In the genomic region with DNA sequence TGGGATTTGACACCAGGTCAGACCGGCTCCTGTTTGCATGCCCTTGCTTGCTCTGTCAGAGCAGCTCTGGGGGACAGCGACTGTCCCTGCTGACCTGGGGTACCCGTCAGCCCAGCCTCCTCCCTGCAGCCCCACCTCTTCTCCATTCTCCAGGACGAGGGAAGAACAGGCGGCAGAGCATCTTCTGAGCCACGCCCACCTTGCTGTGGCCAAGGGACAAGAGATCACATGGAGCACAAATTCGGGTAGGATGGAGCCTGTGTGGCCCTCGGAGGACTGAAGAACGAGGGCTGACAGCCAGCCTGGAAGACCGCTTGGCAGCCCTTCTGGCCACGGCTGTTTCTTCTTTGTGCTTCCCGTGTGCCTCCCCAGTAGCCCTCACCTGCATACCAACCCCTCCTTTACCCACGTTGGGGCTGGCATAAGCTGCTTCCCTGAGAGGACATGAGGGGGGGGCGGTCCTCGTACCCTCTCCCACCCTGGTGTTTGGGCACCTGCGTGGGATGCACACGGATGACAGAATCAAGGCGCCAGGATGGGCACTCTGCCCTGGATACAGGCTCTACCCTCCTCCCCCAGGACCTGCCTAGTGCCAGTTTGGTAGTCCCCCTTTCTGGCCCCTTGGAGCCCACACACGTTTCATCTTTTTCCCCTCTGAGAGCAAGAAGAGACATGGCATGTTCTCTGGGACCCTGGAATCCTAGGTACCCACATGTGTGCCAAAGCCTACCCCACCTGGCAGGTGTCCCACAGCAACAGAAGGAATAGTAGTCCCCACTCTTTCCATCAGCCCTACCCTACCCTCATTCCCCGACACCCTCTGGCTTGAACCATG, we compare ENCODE assay signal across 20 cellular contexts. TPM values are rescaled to one million over a fixed set of nuclear protein-coding genes. Genes with fewer than 3 reads are reported as not detected.
DNase-seq lines count a peak whose midpoint lies in the region; ATAC-seq, FAIRE-seq and TF ChIP-seq lines count a peak whose summit lies in the region.
"Had no signal": no experiment of that assay in that cellular context is flagged by ENCODE, and none has a peak within 500 bp of the region (broad histone marks: within the 10 kb centered on the region; RNA-seq: fewer than 3 reads in every experiment).

No MANE protein-coding gene starts in this region.

- intact Hi-C loops in left ventricle myocardium superior (cut with micrococcal nuclease) = no loop called here
- intact Hi-C loops in Right ventricle myocardium superior (cut with DNase I) = no loop called here
- intact Hi-C loops in kidney (cut with DNase I) = no loop called here
- intact Hi-C loops in psoas muscle (cut with DNase I) = no loop called here
- intact Hi-C loops in aorta (cut with DNase I) = loop anchor here in 1 of 2 donors (5.0 kb wide), 1 partner anchor 56 kb away; no protein-coding TSS in a partner anchor

- H3K36me3 ChIP-seq in kidney (ENCODE audit: control insufficient read depth in 1 of 2, insufficient read depth in 2 of 2, low read length in 2 of 2) = peaks cover 8 to 23% of the 10 kb centered on the region in 2 donors
- H3K36me3 ChIP-seq in psoas muscle (ENCODE audit: insufficient read depth in 1 of 2, low read depth in 1 of 2) = no peaks in the 10 kb centered on the region
- peaks cover 0 to 2% of the 10 kb centered on the region in 2 donors for H3K36me3 ChIP-seq in aorta (ENCODE audit: control insufficient read depth in 1 of 2, insufficient read depth in 2 of 2, low read length in 1 of 2)

- TF ChIP-seq CTCF in kidney (IDR thresholded peaks at IDR 0.05; ENCODE audit: borderline replicate concordance, extremely low read depth, insufficient read depth) (no peak), psoas muscle (IDR thresholded peaks at IDR 0.05) (no peak), GM13977 (IDR thresholded peaks at IDR 0.05; ENCODE audit: extremely low read depth, insufficient read depth, missing control alignments) (no peak)

- ATAC-seq in left ventricle myocardium superior (no peak), Right ventricle myocardium superior (ENCODE audit: poor library complexity) (no peak), psoas muscle (no peak), aorta (ENCODE audit: low FRiP score) (no peak)
- ATAC-seq: CD8-positive, alpha-beta T cell had no signal

- peak; percentile 21 for DNase-seq in left ventricle myocardium superior
- DNase-seq in Right ventricle myocardium superior = no peak
- peak; percentile 35 for DNase-seq in kidney
- DNase-seq in psoas muscle = peak; percentile 7 to 26
- DNase-seq in aorta = peak; percentile 32 to 70
- DNase-seq in MV-4-11 (lab: John Stamatoyannopoulos, UW) = no peak
- DNase-seq in GM13977 (ENCODE audit: low spot score) = no peak
- no peak for DNase-seq in activated CD4-positive, alpha-beta T cell treated with anti-CD3 and anti-CD28 coated beads for 4 hours
- DNase-seq: CD8-positive, alpha-beta T cell; COR-L47; DMS 273 treated with DMSO at 0.1 percent for 48 hours; DMS53; DND-41; EL; GOT3; H9 had no signal

- no peak overlapping the region for H3K9ac ChIP-seq in kidney (ENCODE audit: low read length in 2 of 2)
- H3K9ac ChIP-seq: BLaER1 treated with 17β-estradiol and CSF1 and Interleukin-3, amounts not matched to agents 10 nM and 100 nM had no signal

- H3K27ac ChIP-seq in kidney (ENCODE audit: low read depth in 2 of 2, low read length in 2 of 2) (no peak overlapping the region), psoas muscle (no peak overlapping the region), aorta (ENCODE audit: low read depth in 1 of 2, low read length in 2 of 2) (no peak overlapping the region)
- H3K27ac ChIP-seq: BLaER1 treated with 17β-estradiol and CSF1 and Interleukin-3, amounts not matched to agents 10 nM and 100 nM had no signal

- FAIRE-seq in kidney (lab: Jason Lieb, UNC) = no peak
- FAIRE-seq: G401.6, GM12891, GM18507 had no signal

- H3K27me3 ChIP-seq in psoas muscle (ENCODE audit: insufficient read depth in 3 of 3, low read length in 2 of 3) (no peaks in the 10 kb centered on the region), aorta (ENCODE audit: control insufficient read depth in 1 of 2, insufficient read depth in 2 of 2, low read length in 1 of 2) (no peaks in the 10 kb centered on the region)

- in situ Hi-C loops in GM13977 (cut with MboI; ENCODE audit: low pct_unique_long_range_greater_than_20kb, low sequenced_read_pairs, unreplicated experiment) = no loop called here

- WGBS in psoas muscle, 3 donors = 71 to 88% (median 73%) methylated on average over 20 of the region's 20 CpGs
- 85 to 88% methylated on average over 19 to 20 of the region's 20 CpGs for WGBS in aorta, 2 donors

- H3K9me3 ChIP-seq in kidney (ENCODE audit: control insufficient read depth in 1 of 2, low read length in 2 of 2) (no peaks in the 10 kb centered on the region), psoas muscle (no peaks in the 10 kb centered on the region), aorta (ENCODE audit: control insufficient read depth, low read length) (no peaks in the 10 kb centered on the region)
- H3K9me3 ChIP-seq: BLaER1 treated with 17β-estradiol and CSF1 and Interleukin-3, amounts not matched to agents 10 nM and 100 nM had no signal

- H3K4me3 ChIP-seq in kidney (ENCODE audit: low read length in 2 of 2) (no peak overlapping the region), psoas muscle (no peak overlapping the region), aorta (ENCODE audit: low read length in 2 of 2) (no peak overlapping the region)
- H3K4me3 ChIP-seq: BLaER1 treated with 17β-estradiol and CSF1 and Interleukin-3, amounts not matched to agents 10 nM and 100 nM had no signal

- H3K4me1 ChIP-seq in kidney (ENCODE audit: control insufficient read depth in 1 of 2, insufficient read depth in 1 of 2, low read depth in 1 of 2, low read length in 2 of 2) (peaks cover 0 to 2% of the 10 kb centered on the region in 2 donors), psoas muscle (no peaks in the 10 kb centered on the region), aorta (ENCODE audit: control insufficient read depth in 1 of 2, insufficient read depth in 2 of 2, low read length in 2 of 2) (no peaks in the 10 kb centered on the region)

RNA-seq across cellular contexts. Expression of gene CDK18, which starts 26.9 kb away (rescaled TPM):
- total RNA-seq in left ventricle myocardium superior = 209 TPM
- total RNA-seq in Right ventricle myocardium superior = 172 TPM
- 25.7 TPM for total RNA-seq in kidney
- 36.3 TPM for polyA plus RNA-seq in kidney (ENCODE audit: insufficient read depth, low read depth, low replicate concordance)
- total RNA-seq in psoas muscle = 10 to 100 TPM in 1 of 4 donors, 1 to 10 TPM in 3; 3.9 to 11.9 (median 6.0) TPM
- polyA plus RNA-seq in psoas muscle = 1 to 10 TPM; 1.5 to 2.1 (median 1.6) TPM
- 10 to 100 TPM; 47.1 to 80.7 TPM for total RNA-seq in aorta
- polyA plus RNA-seq in aorta = 10 to 100 TPM; 14.8 to 19.1 TPM

Comparison
In these comparisons a context has a peak if more than half of its experiments do, and no peak if none do; other contexts are left out.
1. DNase-seq: peak in left ventricle myocardium superior (single experiment), kidney (single experiment), psoas muscle (2 of 2) and aorta (2 of 2); none in Right ventricle myocardium superior (single experiment), MV-4-11 (single experiment), GM13977 (single experiment) and activated CD4-positive, alpha-beta T cell treated with anti-CD3 and anti-CD28 coated beads for 4 hours (0 of 2).